Comparison of ENCODE assay signal across 1 cellular context in the genomic region with DNA sequence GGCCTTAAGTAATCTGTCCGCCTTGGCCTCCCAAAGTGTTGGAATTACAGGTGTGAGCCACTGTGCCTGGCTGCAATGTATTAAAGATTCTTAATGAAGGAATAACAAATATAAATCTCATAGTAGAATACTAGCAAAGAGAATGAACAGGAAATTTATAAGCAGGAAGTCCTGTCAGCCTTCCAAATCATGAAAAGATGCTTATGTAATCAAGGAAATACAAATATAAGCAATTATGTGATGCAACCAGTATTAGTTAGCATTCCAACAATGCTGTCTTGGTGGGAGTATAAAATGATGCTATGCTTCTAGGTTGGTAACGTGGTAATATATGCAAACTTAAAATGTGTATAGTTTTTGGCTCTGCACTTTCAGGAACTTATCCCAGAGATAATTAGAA.
TF ChIP-seq lines count a peak whose summit lies in the region.

No MANE protein-coding gene starts in this region.

TF ChIP-seq in GM12878, 131 proteins besides CTCF, POLR2A, EP300 and RAD21 (continued from another document):
- TF ChIP-seq CREB1 (IDR thresholded peaks at IDR 0.05; ENCODE audit: low read depth) (no peak), PAX8 (IDR thresholded peaks at IDR 0.05) (no peak), GATAD2B (conservative IDR thresholded peaks at IDR 0.05; ENCODE audit: low read depth) (no peak), TCF3 (IDR thresholded peaks at IDR 0.05; ENCODE audit: borderline replicate concordance, insufficient read depth, low read depth, low read length) (no peak), POLR2AphosphoS5 (IDR thresholded peaks at IDR 0.05; ENCODE audit: low read length) (no peak), SUPT20H (IDR thresholded peaks at IDR 0.05; ENCODE audit: borderline replicate concordance, control insufficient read depth, low read depth, low read length) (no peak), IKZF2 (IDR thresholded peaks at IDR 0.05) (no peak)
